Comparison of ENCODE assay signal across 18 cellular contexts in the genomic region with DNA sequence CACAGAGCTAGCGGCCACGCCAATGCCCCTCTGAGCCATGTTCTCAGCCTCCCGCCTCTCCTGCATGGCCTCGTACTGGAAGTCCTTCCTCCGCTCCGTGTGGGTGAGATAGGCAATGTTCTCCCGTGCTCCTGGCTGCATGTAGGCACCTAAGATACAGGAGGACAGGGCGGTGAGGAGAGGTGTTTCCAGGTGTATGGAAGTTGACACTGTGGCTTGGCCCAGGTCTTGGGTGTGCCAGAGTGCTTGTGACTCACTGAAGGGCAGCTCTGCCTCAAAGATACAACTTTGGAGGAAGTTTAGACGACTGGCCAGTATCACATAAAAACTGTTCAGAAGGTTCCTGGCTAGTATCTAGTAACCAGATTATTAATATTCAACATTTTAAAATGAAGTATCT. TPM values are rescaled to one million over a fixed set of nuclear protein-coding genes. Genes with fewer than 3 reads are reported as not detected.
DNase-seq lines count a peak whose midpoint lies in the region; ATAC-seq, FAIRE-seq and TF ChIP-seq lines count a peak whose summit lies in the region.
"Had no signal": no experiment of that assay in that cellular context is flagged by ENCODE, and none has a peak within 500 bp of the region (broad histone marks: within the 10 kb centered on the region; RNA-seq: fewer than 3 reads in every experiment).

No MANE protein-coding gene starts in this region.

- no peak overlapping the region for H3K14ac ChIP-seq in mesenchymal stem cell (ENCODE audit: low read length in 2 of 2)

- H3K27ac Mint-ChIP-seq in activated CD4-positive, alpha-beta T cell treated with anti-CD3 and anti-CD28 coated beads for 36 hours = peak overlapping the region; percentile 37
- H3K27ac Mint-ChIP-seq: H9 had no signal

- peaks cover 6% of the 10 kb centered on the region; the same call in 1 of the 2 replicates for H4K20me1 ChIP-seq in BLaER1

- no peak overlapping the region for H2BK12ac ChIP-seq in mesenchymal stem cell (ENCODE audit: low read length in 2 of 2)

- H3K36me3 Mint-ChIP-seq in activated CD4-positive, alpha-beta T cell treated with anti-CD3 and anti-CD28 coated beads for 36 hours (ENCODE audit: low read depth) = peaks cover 66% of the 10 kb centered on the region

- peaks cover 87% of the 10 kb centered on the region for H3K36me3 ChIP-seq in BLaER1
- H3K36me3 ChIP-seq in bronchial epithelial cell (ENCODE audit: control insufficient read depth, insufficient read depth, low read length) = peaks cover 29% of the 10 kb centered on the region
- peaks cover 47 to 93% of the 10 kb centered on the region in 2 experiments for H3K36me3 ChIP-seq in mesenchymal stem cell (ENCODE audit: control insufficient read depth in 1 of 2, insufficient read depth in 2 of 2, low read depth in 1 of 2, low read length in 2 of 2)
- H3K36me3 ChIP-seq in kidney (ENCODE audit: control insufficient read depth in 1 of 2, insufficient read depth in 2 of 2, low read length in 2 of 2) = peaks cover 51 to 78% of the 10 kb centered on the region in 2 donors

- H2BK15ac ChIP-seq in mesenchymal stem cell (ENCODE audit: low read depth, poor library complexity, severe bottlenecking) = no peak overlapping the region

- ATAC-seq in activated CD4-positive, alpha-beta T cell treated with anti-CD3 and anti-CD28 coated beads for 36 hours = no peak

- peak overlapping the region; percentile 94; the same call in 1 of the 2 replicates for H3K4me2 ChIP-seq in BLaER1
- H3K4me2 ChIP-seq in mesenchymal stem cell (ENCODE audit: low read length, poor library complexity, severe bottlenecking) = no peak overlapping the region
- H3K4me2 ChIP-seq: KMS-11 had no signal

- H4K8ac ChIP-seq in mesenchymal stem cell (ENCODE audit: low read length) = peak overlapping the region; percentile 45

- FAIRE-seq in bronchial epithelial cell (lab: Jason Lieb, UNC) = no peak
- no peak for FAIRE-seq in kidney (lab: Jason Lieb, UNC)

- POLR2A ChIA-PET in activated CD4-positive, alpha-beta T cell treated with anti-CD3 and anti-CD28 coated beads for 36 hours (lab: Charles Lee) = no interaction called here

- H2BK5ac ChIP-seq in mesenchymal stem cell (ENCODE audit: low read depth, low read length, poor library complexity, severe bottlenecking) = no peak overlapping the region

- no peak overlapping the region for H3K4me3 Mint-ChIP-seq in activated CD4-positive, alpha-beta T cell treated with anti-CD3 and anti-CD28 coated beads for 36 hours
- H3K4me3 Mint-ChIP-seq: CD14-positive monocyte, H9 had no signal

- H3K4me1 Mint-ChIP-seq in activated CD4-positive, alpha-beta T cell treated with anti-CD3 and anti-CD28 coated beads for 36 hours = peaks cover 10% of the 10 kb centered on the region
- H3K4me1 Mint-ChIP-seq: CD14-positive monocyte, H9 had no signal

- CTCF ChIA-PET in activated CD4-positive, alpha-beta T cell treated with anti-CD3 and anti-CD28 coated beads for 36 hours (lab: Charles Lee) = interaction anchor here (0.7 kb wide), 1 partner anchor 71 kb away, joined by 3 read pairs; no protein-coding TSS in a partner anchor

- H3K27me3 ChIP-seq in BLaER1 = no peaks in the 10 kb centered on the region
- no peaks in the 10 kb centered on the region for H3K27me3 ChIP-seq in bronchial epithelial cell (ENCODE audit: control insufficient read depth, insufficient read depth, low read length)
- no peaks in the 10 kb centered on the region for H3K27me3 ChIP-seq in mesenchymal stem cell (ENCODE audit: control insufficient read depth in 1 of 2, insufficient read depth in 1 of 2, low read length in 2 of 2)

- DNase-seq in activated CD4-positive, alpha-beta T cell treated with anti-CD3 and anti-CD28 coated beads for 36 hours = no peak
- DNase-seq in activated CD4-positive, alpha-beta T cell treated with anti-CD3 and anti-CD28 coated beads, Interleukin-2, amount 50 U/mL, for 48 hours = no peak
- peak; percentile 45 for DNase-seq in bronchial epithelial cell (ENCODE audit: low read depth)
- DNase-seq in mesenchymal stem cell = no peak
- DNase-seq in NCI-H524 treated with DMSO at 0.1 percent for 48 hours (lab: John Stamatoyannopoulos, UW) = no peak
- DNase-seq in kidney = no peak
- no peak for DNase-seq in ecto neural progenitor cell (ENCODE audit: low spot score)
- DNase-seq: AML-193, DMS79, H9, NCI-H1417, NCI-H187, NCI-H226, NCI-H526 had no signal

- H3K27me3 Mint-ChIP-seq in activated CD4-positive, alpha-beta T cell treated with anti-CD3 and anti-CD28 coated beads for 36 hours = no peaks in the 10 kb centered on the region

- no peak overlapping the region for H3K23ac ChIP-seq in mesenchymal stem cell (ENCODE audit: low read length in 2 of 2)

- H3K4me3 ChIP-seq in BLaER1 = no peak overlapping the region
- no peak overlapping the region for H3K4me3 ChIP-seq in bronchial epithelial cell (ENCODE audit: low read depth, low read length)
- H3K4me3 ChIP-seq in mesenchymal stem cell (ENCODE audit: insufficient read depth in 1 of 2, low read depth in 1 of 2, low read length in 2 of 2) = no peak overlapping the region
- H3K4me3 ChIP-seq in kidney (ENCODE audit: low read length in 2 of 2) = no peak overlapping the region

- no peak overlapping the region for H2BK120ac ChIP-seq in mesenchymal stem cell (ENCODE audit: low read depth, low read length)

- H2AFZ ChIP-seq in mesenchymal stem cell (ENCODE audit: low read depth, low read length) = no peak overlapping the region

- H3K4me1 ChIP-seq in BLaER1 (peaks cover 96% of the 10 kb centered on the region), mesenchymal stem cell (ENCODE audit: control insufficient read depth, insufficient read depth, low read depth, low read length) (peaks cover 3% of the 10 kb centered on the region), kidney (ENCODE audit: control insufficient read depth in 1 of 2, insufficient read depth in 1 of 2, low read depth in 1 of 2, low read length in 2 of 2) (no peaks in the 10 kb centered on the region)

- no peak overlapping the region for H4K91ac ChIP-seq in mesenchymal stem cell (ENCODE audit: low read length)

- 98% methylated on average over 8 of the region's 9 CpGs for WGBS in mesenchymal stem cell

- no peaks in the 10 kb centered on the region for H3K9me3 Mint-ChIP-seq in activated CD4-positive, alpha-beta T cell treated with anti-CD3 and anti-CD28 coated beads for 36 hours (ENCODE audit: low read depth)
- H3K9me3 Mint-ChIP-seq: CD14-positive monocyte, H9 had no signal

- H3K27ac ChIP-seq in BLaER1 (peak overlapping the region; percentile 98), mesenchymal stem cell (ENCODE audit: low read length, poor library complexity, severe bottlenecking) (no peak overlapping the region), kidney (ENCODE audit: low read depth in 2 of 2, low read length in 2 of 2) (no peak overlapping the region)
- H3K27ac ChIP-seq: 22Rv1, KMS-11 had no signal

- intact Hi-C loops in activated CD4-positive, alpha-beta T cell treated with anti-CD3 and anti-CD28 coated beads for 36 hours (cut with DNase I, micrococcal nuclease) = no loop called here
- intact Hi-C loops in kidney (cut with DNase I) = no loop called here

- no peak overlapping the region for H3K4ac ChIP-seq in mesenchymal stem cell (ENCODE audit: low read depth in 1 of 2, low read length in 2 of 2)

- H3K79me1 ChIP-seq in mesenchymal stem cell (replicated peaks; ENCODE audit: low read length, poor library complexity, severe bottlenecking) = peaks cover 35% of the 10 kb centered on the region

- no peak overlapping the region for H2AK5ac ChIP-seq in mesenchymal stem cell (ENCODE audit: low read length, severe bottlenecking)

- peak overlapping the region; percentile 100; the same call in 1 of the 2 replicates for H3K9ac ChIP-seq in BLaER1
- H3K9ac ChIP-seq in mesenchymal stem cell (ENCODE audit: low read length) = no peak overlapping the region
- no peak overlapping the region for H3K9ac ChIP-seq in kidney (ENCODE audit: low read length in 2 of 2)
- H3K9ac ChIP-seq: KMS-11 had no signal

- TF ChIP-seq CTCF in bronchial epithelial cell (IDR thresholded peaks at IDR 0.05; ENCODE audit: insufficient read depth, low read length, severe bottlenecking) (no peak), kidney (IDR thresholded peaks at IDR 0.05; ENCODE audit: borderline replicate concordance, extremely low read depth, insufficient read depth) (no peak)

- H3K18ac ChIP-seq in mesenchymal stem cell (ENCODE audit: low read depth in 1 of 2, low read length in 2 of 2) = no peak overlapping the region

- no peaks in the 10 kb centered on the region for H3K9me3 ChIP-seq in BLaER1
- H3K9me3 ChIP-seq in mesenchymal stem cell (ENCODE audit: control insufficient read depth, low read length) = no peaks in the 10 kb centered on the region
- H3K9me3 ChIP-seq in kidney (ENCODE audit: control insufficient read depth in 1 of 2, low read length in 2 of 2) = no peaks in the 10 kb centered on the region

RNA-seq across cellular contexts. Expression of gene SRRD, which starts 8.5 kb away (rescaled TPM):
- total RNA-seq in activated CD4-positive, alpha-beta T cell treated with anti-CD3 and anti-CD28 coated beads for 36 hours = 10 to 100 TPM; 17.5 to 28.5 TPM
- total RNA-seq in bronchial epithelial cell (13.3 and 26.6 TPM in 2 replicates), kidney (22.8 TPM)
- polyA plus RNA-seq in mesenchymal stem cell (2013, experiment 1 of 2) = 8.4 TPM
- 9.2 TPM for polyA plus RNA-seq in mesenchymal stem cell (2013, experiment 2 of 2)
- polyA plus RNA-seq in kidney (ENCODE audit: insufficient read depth, low read depth, low replicate concordance) = 20.3 TPM

RNA-seq across cellular contexts. Expression of gene HPS4, which starts 8.6 kb away (rescaled TPM):
- total RNA-seq in activated CD4-positive, alpha-beta T cell treated with anti-CD3 and anti-CD28 coated beads for 36 hours = 10 to 100 TPM; 49.3 to 60.9 TPM
- total RNA-seq in bronchial epithelial cell = 28.3 and 29.5 TPM in 2 replicates
- 16.9 TPM for polyA plus RNA-seq in mesenchymal stem cell (2013, experiment 1 of 2)
- 17.1 TPM for polyA plus RNA-seq in mesenchymal stem cell (2013, experiment 2 of 2)
- 35.5 TPM for total RNA-seq in kidney
- polyA plus RNA-seq in kidney (ENCODE audit: insufficient read depth, low read depth, low replicate concordance) = 11.9 TPM

RNA-seq across cellular contexts. Expression of gene TFIP11, which starts 20.1 kb away (rescaled TPM):
- total RNA-seq in activated CD4-positive, alpha-beta T cell treated with anti-CD3 and anti-CD28 coated beads for 36 hours = 10 to 100 TPM; 36.5 to 41.7 TPM
- total RNA-seq in bronchial epithelial cell (30.9 and 36.9 TPM in 2 replicates), kidney (34.2 TPM)
- 17.0 TPM for polyA plus RNA-seq in mesenchymal stem cell (2013, experiment 1 of 2)
- 20.7 TPM for polyA plus RNA-seq in mesenchymal stem cell (2013, experiment 2 of 2)
- polyA plus RNA-seq in kidney (ENCODE audit: insufficient read depth, low read depth, low replicate concordance) = 26.7 TPM
